Comparison of ENCODE assay signal across 8 cellular contexts in the genomic region with DNA sequence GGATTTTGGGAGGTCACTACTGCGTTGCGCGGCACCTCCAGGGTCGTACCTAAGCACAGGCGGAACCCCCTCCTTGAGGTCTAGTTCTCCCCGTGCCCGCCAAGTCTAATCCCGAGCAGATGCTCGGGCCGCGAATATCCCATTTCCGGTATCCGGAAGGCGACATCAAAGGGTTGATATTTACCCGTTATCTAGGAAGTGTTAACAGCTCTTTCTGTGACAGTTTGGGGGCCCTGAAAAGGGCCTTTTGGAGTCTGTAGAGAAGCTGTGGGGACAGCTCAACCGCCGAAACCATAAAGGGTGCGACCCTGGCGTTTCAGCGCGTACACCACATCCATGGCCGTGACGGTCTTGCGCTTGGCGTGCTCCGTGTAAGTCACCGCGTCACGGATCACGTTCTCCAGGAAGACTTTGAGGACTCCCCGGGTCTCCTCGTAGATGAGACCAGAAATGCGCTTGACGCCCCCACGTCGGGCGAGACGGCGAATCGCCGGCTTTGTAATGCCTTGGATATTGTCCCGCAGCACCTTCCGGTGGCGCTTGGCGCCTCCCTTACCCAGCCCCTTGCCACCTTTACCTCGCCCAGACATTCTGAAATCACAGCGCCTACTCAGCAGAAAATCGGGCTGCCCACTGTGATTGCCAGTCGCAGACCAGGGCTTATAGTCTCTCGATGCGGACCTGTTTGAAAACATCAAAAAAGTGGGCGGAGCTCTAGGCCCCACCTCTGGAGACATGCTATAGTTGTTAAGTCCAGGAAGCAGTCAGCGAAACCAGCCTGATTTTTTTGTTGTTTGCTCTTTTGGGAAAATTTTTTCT. TPM values are rescaled to one million over a fixed set of nuclear protein-coding genes. Genes with fewer than 3 reads are reported as not detected.
A peak's percentile ranks its signal among the peaks of the same experiment; 100 is the strongest.
DNase-seq lines count a peak whose midpoint lies in the region; ATAC-seq and TF ChIP-seq lines count a peak whose summit lies in the region.

No MANE protein-coding gene starts in this region.

- H2AFZ ChIP-seq in KMS-11 (ENCODE audit: low read depth): peak overlapping the region; percentile 46

- H3K36me3 Mint-ChIP-seq in activated T-helper 17 cell treated with anti-CD3 and anti-CD28 coated beads, Interleukin-2, amount 50 U/mL, for 72 hours (ENCODE audit: low read depth): peaks cover 76% of the 10 kb centered on the region
- H3K36me3 Mint-ChIP-seq in natural killer cell: peaks cover 4% of the 10 kb centered on the region

- peak overlapping the region; percentile 90; the same call in 1 of the 2 replicates for H3K4me2 ChIP-seq in KMS-11

- ATAC-seq in GM21737 (IDR thresholded peaks at IDR 0.05; ENCODE audit: unreplicated experiment) (peak; percentile 29), natural killer cell (peak; percentile 32 to 72 (median 48))
- peak; percentile 41 for ATAC-seq in activated T-helper 17 cell treated with anti-CD3 and anti-CD28 coated beads, Interleukin-2, amount 50 U/mL, for 72 hours (replicated peaks)

- H3K27me3 ChIP-seq in KMS-11 (ENCODE audit: insufficient read depth, low read depth): no peaks in the 10 kb centered on the region

- H4K20me1 ChIP-seq in KMS-11 (ENCODE audit: insufficient read depth): no peaks in the 10 kb centered on the region

- H3K4me3 Mint-ChIP-seq in activated T-helper 17 cell treated with anti-CD3 and anti-CD28 coated beads, Interleukin-2, amount 50 U/mL, for 72 hours: peak overlapping the region; percentile 99
- H3K4me3 Mint-ChIP-seq in natural killer cell: peak overlapping the region; percentile 96

- H3K27ac ChIP-seq in KMS-11: peak overlapping the region; percentile 98

- DNase-seq in DMS153 treated with DMSO at 0.1 percent for 48 hours (lab: John Stamatoyannopoulos, UW; ENCODE audit: unreplicated experiment) (peak; percentile 77), RKO (ENCODE audit: low spot score) (peak; percentile 95), fibroblast of pulmonary artery (ENCODE audit: low read depth) (peak; percentile 97), natural killer cell (peak; percentile 93)
- peak; percentile 91 to 96 (median 94) for DNase-seq in stimulated activated naive CD4-positive, alpha-beta T cell (lab: John Stamatoyannopoulos, UW)

- H3K36me3 ChIP-seq in KMS-11 (ENCODE audit: insufficient read depth): no peaks in the 10 kb centered on the region

- H3K9me3 Mint-ChIP-seq in activated T-helper 17 cell treated with anti-CD3 and anti-CD28 coated beads, Interleukin-2, amount 50 U/mL, for 72 hours: no peaks in the 10 kb centered on the region
- H3K9me3 Mint-ChIP-seq in natural killer cell: no peaks in the 10 kb centered on the region

- H3K4me1 Mint-ChIP-seq in activated T-helper 17 cell treated with anti-CD3 and anti-CD28 coated beads, Interleukin-2, amount 50 U/mL, for 72 hours: peaks cover 21% of the 10 kb centered on the region
- peaks cover 79 to 80% of the 10 kb centered on the region in 2 donors for H3K4me1 Mint-ChIP-seq in natural killer cell

- TF ChIP-seq CTCF in KMS-11 (conservative IDR thresholded peaks at IDR 0.05; ENCODE audit: low read depth, low read length): no peak
- TF ChIP-seq CTCF in fibroblast of pulmonary artery (IDR thresholded peaks at IDR 0.05; ENCODE audit: low read length, missing control alignments): no peak
- no peak for TF ChIP-seq CTCF in natural killer cell (IDR thresholded peaks at IDR 0.05)

- H3K9ac ChIP-seq in KMS-11: peak overlapping the region; percentile 97

- intact Hi-C loops in natural killer cell (cut with micrococcal nuclease): loop anchor here (1.0 to 5.0 kb wide), 7 partner anchors 33 to 1668 kb away; partner anchors contain the start of genes ARHGDIB, C12orf60, GSG1 and MGP

- peaks cover 15% of the 10 kb centered on the region; the same call in 1 of the 2 replicates for H3K79me2 ChIP-seq in KMS-11 (ENCODE audit: insufficient read depth, low read depth)

- H3K4me3 ChIP-seq in KMS-11 (IDR thresholded peaks at IDR 0.05; ENCODE audit: insufficient read depth, low read depth, low read length) (no peak overlapping the region), fibroblast of pulmonary artery (replicated peaks; ENCODE audit: low read depth, low read length) (peak overlapping the region; percentile 94)

- H3K4me1 ChIP-seq in KMS-11 (ENCODE audit: low read depth, poor library complexity, severe bottlenecking): peaks cover 19% of the 10 kb centered on the region

- H3K27me3 Mint-ChIP-seq in activated T-helper 17 cell treated with anti-CD3 and anti-CD28 coated beads, Interleukin-2, amount 50 U/mL, for 72 hours: no peaks in the 10 kb centered on the region
- no peaks in the 10 kb centered on the region for H3K27me3 Mint-ChIP-seq in natural killer cell (ENCODE audit: low read depth in 2 of 2)

- peak overlapping the region; percentile 100 for H3K27ac Mint-ChIP-seq in activated T-helper 17 cell treated with anti-CD3 and anti-CD28 coated beads, Interleukin-2, amount 50 U/mL, for 72 hours
- H3K27ac Mint-ChIP-seq in natural killer cell: peak overlapping the region; percentile 99

RNA-seq across cellular contexts. Expression of gene WBP11, which starts 32.6 kb away (rescaled TPM):
- 100 to 1,000 TPM in 1 of 2 donors, 10 to 100 TPM in 1; 87.5 to 102 TPM for total RNA-seq in activated T-helper 17 cell treated with anti-CD3 and anti-CD28 coated beads, Interleukin-2, amount 50 U/mL, for 72 hours
- 100 to 1,000 TPM; 130 to 159 (median 134) TPM for total RNA-seq in natural killer cell

RNA-seq across cellular contexts. Expression of gene C12orf60, which starts 32.8 kb away (rescaled TPM):
- 1 to 10 TPM; 2.6 to 3.7 TPM for total RNA-seq in activated T-helper 17 cell treated with anti-CD3 and anti-CD28 coated beads, Interleukin-2, amount 50 U/mL, for 72 hours
- under 1 TPM; 0.28 to 0.79 (median 0.33) TPM for total RNA-seq in natural killer cell

RNA-seq across cellular contexts. Expression of gene SMCO3, which starts 43.3 kb away (rescaled TPM):
- not detected for total RNA-seq in activated T-helper 17 cell treated with anti-CD3 and anti-CD28 coated beads, Interleukin-2, amount 50 U/mL, for 72 hours
- total RNA-seq in natural killer cell: not detected
